Comparison of ENCODE assay signal across 18 cellular contexts in the genomic region with DNA sequence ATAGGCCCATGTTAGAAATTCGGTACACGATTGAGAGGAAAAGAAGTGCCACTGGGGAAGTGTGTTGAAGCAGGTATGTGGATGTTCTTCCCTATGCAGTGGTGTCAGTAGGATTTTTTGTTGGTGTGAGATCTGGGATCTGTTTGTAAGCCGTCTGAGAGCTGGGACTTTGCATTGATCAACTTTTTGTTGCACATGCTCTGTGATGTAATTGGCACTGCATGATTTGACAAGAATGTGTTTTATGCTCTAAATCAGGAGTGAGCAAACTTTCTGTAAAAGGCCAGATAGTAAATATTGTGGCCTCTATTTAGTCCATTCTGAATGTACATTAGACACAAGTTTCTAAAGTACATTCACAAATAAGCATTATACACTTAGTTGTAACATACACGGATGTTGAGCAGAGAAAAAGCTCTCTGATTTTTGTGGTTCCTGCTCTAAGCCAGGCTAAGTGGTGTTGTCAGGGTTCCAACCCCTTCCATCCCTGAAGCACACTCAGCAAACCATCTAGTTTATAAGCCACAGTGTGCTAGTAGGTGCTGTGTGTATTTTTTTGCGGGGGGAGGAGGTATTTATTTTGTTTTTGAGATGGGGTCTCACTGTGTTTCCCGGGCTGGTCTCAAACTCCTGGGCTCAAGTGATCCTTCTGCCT.
"Had no signal": no experiment of that assay in that cellular context is flagged by ENCODE, and none has a peak within 500 bp of the region (broad histone marks: within the 10 kb centered on the region; RNA-seq: fewer than 3 reads in every experiment).

No MANE protein-coding gene starts in this region.

- H3K27me3 ChIP-seq: cardiac muscle cell, esophagus muscularis mucosa, heart right ventricle, suprapubic skin had no signal

- H3K9me3 ChIP-seq: esophagus muscularis mucosa, heart right ventricle, suprapubic skin had no signal

- H3K27ac ChIP-seq: cardiac muscle cell, esophagus muscularis mucosa, heart right ventricle, suprapubic skin, WERI-Rb-1 had no signal

- H3K4me3 ChIP-seq: cardiac muscle cell, esophagus muscularis mucosa, heart right ventricle, suprapubic skin had no signal

- H3K36me3 ChIP-seq: cardiac muscle cell, esophagus muscularis mucosa, heart right ventricle, suprapubic skin, WERI-Rb-1 had no signal

- DNase-seq: activated CD4-positive, alpha-beta T cell treated with anti-CD3 and anti-CD28 coated beads, Interleukin-2, amount 50 U/mL, for 48 hours; activated naive CD8-positive, alpha-beta T cell treated with anti-CD3 and anti-CD28 coated beads for 36 hours; activated T-cell treated with anti-CD3 and anti-CD28 coated beads for 4 hours; amniotic stem cell; effector CD8-positive, alpha-beta T cell; heart right ventricle; nephron progenitor cell; occipital lobe; stimulated activated CD4-positive, alpha-beta T cell treated with anti-CD3 and anti-CD28 coated beads, Interleukin-12 subunit alpha, Interleukin-12 subunit beta, amount 100 ng/mL, for 4 hours; stimulated activated CD4-positive, alpha-beta T cell treated with anti-CD3 and anti-CD28 coated beads, Interleukin-1b, Interleukin-23, amount 100 ng/mL, for 48 hours; stimulated activated CD8-positive, alpha-beta memory T cell treated with anti-CD3 and anti-CD28 coated beads, Interleukin-4, amount 100 ng/mL, for 48 hours; SW 1271; T-helper 2 cell; trophoblast cell; WERI-Rb-1 had no signal
